12 cellular contexts compared by ENCODE assay signal in the genomic region with DNA sequence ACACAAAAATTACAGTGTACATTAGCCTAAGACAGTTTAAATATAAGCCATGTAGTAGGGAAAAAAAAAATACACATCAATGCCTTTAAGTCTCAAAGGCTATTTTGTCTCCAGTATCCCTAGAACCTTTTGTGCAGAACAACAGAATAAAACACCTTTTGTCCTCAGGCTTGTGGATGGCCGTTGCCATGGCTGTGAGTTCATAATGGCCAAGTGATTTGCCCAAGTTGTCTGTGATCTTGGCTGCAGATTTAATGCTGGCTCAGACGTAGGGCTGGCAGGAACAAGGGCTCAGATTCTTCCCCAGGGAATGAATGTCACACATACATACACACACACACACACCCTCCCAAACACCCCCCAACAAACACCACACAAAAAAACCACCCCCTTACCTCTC. TPM values are rescaled to one million over a fixed set of nuclear protein-coding genes. Genes with fewer than 3 reads are reported as not detected.
DNase-seq lines count a peak whose midpoint lies in the region; ATAC-seq and TF ChIP-seq lines count a peak whose summit lies in the region.
"Had no signal": no experiment of that assay in that cellular context is flagged by ENCODE, and none has a peak within 500 bp of the region (broad histone marks: within the 10 kb centered on the region; RNA-seq: fewer than 3 reads in every experiment).

No MANE protein-coding gene starts in this region.

- H3K27me3 Mint-ChIP-seq in chondrocyte (ENCODE audit: low read depth): no peaks in the 10 kb centered on the region

- H3K36me3 ChIP-seq in thoracic aorta (no peaks in the 10 kb centered on the region), left lung (no peaks in the 10 kb centered on the region)

- H3K4me3 ChIP-seq in thoracic aorta (no peak overlapping the region), left lung (no peak overlapping the region)

- TF ChIP-seq CTCF in chondrocyte (IDR thresholded peaks at IDR 0.05) (no peak), thoracic aorta (IDR thresholded peaks at IDR 0.05) (no peak), left lung (IDR thresholded peaks at IDR 0.05) (no peak)

- peaks cover 0 to 27% of the 10 kb centered on the region in 2 donors for H3K4me1 ChIP-seq in thoracic aorta (ENCODE audit: control insufficient read depth in 1 of 2, low read depth in 2 of 2)
- no peaks in the 10 kb centered on the region for H3K4me1 ChIP-seq in left lung

- H3K36me3 Mint-ChIP-seq in chondrocyte (ENCODE audit: low read depth): no peaks in the 10 kb centered on the region

- H3K27ac Mint-ChIP-seq in chondrocyte (ENCODE audit: unreplicated experiment): peak overlapping the region; percentile 86

- H3K4me1 Mint-ChIP-seq in chondrocyte (ENCODE audit: low read depth): peaks cover 21% of the 10 kb centered on the region

- no peak overlapping the region for H3K4me3 Mint-ChIP-seq in chondrocyte (ENCODE audit: unreplicated experiment)

- ATAC-seq in thoracic aorta (ENCODE audit: insufficient number of reproducible peaks, low FRiP score, low read depth) (no peak), GM18511 (IDR thresholded peaks at IDR 0.05; ENCODE audit: unreplicated experiment) (no peak), left lung (no peak)
- ATAC-seq: activated CD4-positive, CD25-positive, alpha-beta regulatory T cell treated with anti-CD3 and anti-CD28 coated beads, Interleukin-2, amount 50 U/mL, for 24 hours; left colon had no signal

- no peaks in the 10 kb centered on the region for H3K9me3 ChIP-seq in thoracic aorta
- no peaks in the 10 kb centered on the region for H3K9me3 ChIP-seq in left lung

- POLR2A ChIA-PET in HEK293T (lab: Yijun Ruan, JAX): no interaction called here

- H3K27ac ChIP-seq in thoracic aorta (peak overlapping the region; percentile 55 to 71), left lung (no peak overlapping the region)

- CTCF ChIA-PET in HEK293T (lab: Yijun Ruan, JAX): no interaction called here

- H3K27me3 ChIP-seq in thoracic aorta (replicated peaks; ENCODE audit: insufficient read depth) (no peaks in the 10 kb centered on the region), left lung (no peaks in the 10 kb centered on the region)

- intact Hi-C loops in left lung (cut with DNase I): no loop called here

- DNase-seq in NCI-H2227 (lab: John Stamatoyannopoulos, UW; ENCODE audit: unreplicated experiment) (peak; percentile 24), NCI-H2227 treated with DMSO at 0.1 percent for 48 hours (lab: John Stamatoyannopoulos, UW) (no peak), chondrocyte (ENCODE audit: low spot score) (no peak), left kidney (ENCODE audit: low read depth, low spot score) (peak; percentile 21), thoracic aorta (ENCODE audit: low spot score) (no peak), HEK293T (ENCODE audit: extremely low spot score) (no peak), left lung (no peak)
- DNase-seq: left colon, NCI-H510A had no signal

- H3K9me3 Mint-ChIP-seq in chondrocyte (ENCODE audit: low read depth): peaks cover 7% of the 10 kb centered on the region

TF ChIP-seq in HEK293T, 16 proteins besides CTCF, POLR2A, EP300 and RAD21:
- TF ChIP-seq FOXK2 (IDR thresholded peaks at IDR 0.05): no peak
- TF ChIP-seq LEF1 (IDR thresholded peaks at IDR 0.05; ENCODE audit: borderline replicate concordance): no peak
- no peak for TF ChIP-seq SUZ12 (IDR thresholded peaks at IDR 0.05)
- TF ChIP-seq HDGF (IDR thresholded peaks at IDR 0.05; ENCODE audit: borderline replicate concordance): no peak
- TF ChIP-seq CTBP1 (IDR thresholded peaks at IDR 0.05; ENCODE audit: borderline replicate concordance): no peak
- TF ChIP-seq SP1 (IDR thresholded peaks at IDR 0.05): no peak
- TF ChIP-seq FOXA1 (IDR thresholded peaks at IDR 0.05): no peak
- TF ChIP-seq L3MBTL2 (conservative IDR thresholded peaks at IDR 0.05): no peak
- no peak for TF ChIP-seq NFRKB (IDR thresholded peaks at IDR 0.05)
- TF ChIP-seq FOXM1 (IDR thresholded peaks at IDR 0.05; ENCODE audit: borderline replicate concordance): no peak
- TF ChIP-seq ZNF384 (IDR thresholded peaks at IDR 0.05): no peak
- TF ChIP-seq, protein P1, sequence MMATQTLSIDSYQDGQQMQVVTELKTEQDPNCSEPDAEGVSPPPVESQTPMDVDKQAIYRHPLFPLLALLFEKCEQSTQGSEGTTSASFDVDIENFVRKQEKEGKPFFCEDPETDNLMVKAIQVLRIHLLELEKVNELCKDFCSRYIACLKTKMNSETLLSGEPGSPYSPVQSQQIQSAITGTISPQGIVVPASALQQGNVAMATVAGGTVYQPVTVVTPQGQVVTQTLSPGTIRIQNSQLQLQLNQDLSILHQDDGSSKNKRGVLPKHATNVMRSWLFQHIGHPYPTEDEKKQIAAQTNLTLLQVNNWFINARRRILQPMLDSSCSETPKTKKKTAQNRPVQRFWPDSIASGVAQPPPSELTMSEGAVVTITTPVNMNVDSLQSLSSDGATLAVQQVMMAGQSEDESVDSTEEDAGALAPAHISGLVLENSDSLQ (IDR thresholded peaks at IDR 0.05): no peak

RNA-seq across cellular contexts. Expression of a gene that starts 25.3 kb away (rescaled TPM):
- total RNA-seq in chondrocyte (6.4 to 31.7 TPM (median 28.8 TPM) in 3 replicates), thoracic aorta (10 to 100 TPM; 23.7 to 33.7 TPM), left lung (10 to 100 TPM in 1 of 2 donors, 1 to 10 TPM in 1; 7.0 to 17.9 TPM)
- total RNA-seq: T-helper 1 cell treated with Interleukin-12 subunit alpha and Interleukin-12 subunit beta and Interleukin-4 antibody, amounts not matched to agents 30 ng/mL and 1 ng/mL, for 36 hours had no signal

RNA-seq across cellular contexts. Expression of a gene that starts 57.0 kb away (rescaled TPM):
- total RNA-seq in chondrocyte (17.8 to 19.4 TPM (median 18.1 TPM) in 3 replicates), thoracic aorta (10 to 100 TPM; 15.3 to 19.0 TPM), left lung (10 to 100 TPM; 19.1 to 24.4 TPM)

RNA-seq across cellular contexts. Expression of a gene that starts 57.1 kb away (rescaled TPM):
- 15.4 to 17.3 TPM (median 15.9 TPM) in 3 replicates for total RNA-seq in chondrocyte
- total RNA-seq in thoracic aorta: 10 to 100 TPM; 15.0 to 24.2 TPM
- 10 to 100 TPM; 13.2 to 20.7 TPM for total RNA-seq in left lung

Comparison
In these comparisons a context has a peak if more than half of its experiments do, and no peak if none do; other contexts are left out.
1. DNase-seq: peak in NCI-H2227 (single experiment) and left kidney (single experiment); none in NCI-H2227 treated with DMSO at 0.1 percent for 48 hours (single experiment), chondrocyte (single experiment), thoracic aorta (single experiment), HEK293T (single experiment) and left lung (0 of 2).
2. H3K27ac ChIP-seq: peak in thoracic aorta (2 of 2); none in left lung (0 of 2).